Comparison of ENCODE assay signal across 15 cellular contexts in genomic region chr6:35139470-35139869, GRCh38. TPM values are rescaled to one million over a fixed set of nuclear protein-coding genes. Genes with fewer than 3 reads are reported as not detected.
DNase-seq lines count a peak whose midpoint lies in the region; ATAC-seq, FAIRE-seq and TF ChIP-seq lines count a peak whose summit lies in the region.
"Had no signal": no experiment of that assay in that cellular context is flagged by ENCODE, and none has a peak within 500 bp of the region (broad histone marks: within the 10 kb centered on the region; RNA-seq: fewer than 3 reads in every experiment).

No MANE protein-coding gene starts in this region.

- peak overlapping the region in 1 of 2 donors; percentile 49 for H3K9ac ChIP-seq in liver (ENCODE audit: low read depth in 1 of 2, low read length in 2 of 2)

- peaks cover 13% of the 10 kb centered on the region for H3K4me1 ChIP-seq in hepatocyte (ENCODE audit: insufficient read depth)
- peaks cover 3 to 14% (median 7%) of the 10 kb centered on the region in 4 donors for H3K4me1 ChIP-seq in liver (ENCODE audit: control insufficient read depth in 4 of 4, insufficient read depth in 4 of 4, low read length in 3 of 4)
- no peaks in the 10 kb centered on the region for H3K4me1 ChIP-seq in pancreas
- H3K4me1 ChIP-seq in foreskin keratinocyte, result no peaks in the 10 kb centered on the region
- H3K4me1 ChIP-seq: BE2C had no signal

- peak overlapping the region; percentile 6 for H3K4me2 ChIP-seq in hepatocyte

- H3K9me3 Mint-ChIP-seq in stimulated activated naive B cell treated with anti-CD40 and anti-IgM and Interleukin-4, amounts not matched to agents 10 μg/mL and 1 μg/mL and 100 μg/mL, for 72 hours, result no peaks in the 10 kb centered on the region
- H3K9me3 Mint-ChIP-seq: CD4-positive, CD25-positive, alpha-beta regulatory T cell; CD8-positive, alpha-beta memory T cell; GM23338; IgD-negative memory B cell had no signal

- peak in 3 of 4 donors; percentile 29 to 44 (median 40) for ATAC-seq in pancreas
- no peak for ATAC-seq in GM18870 (IDR thresholded peaks at IDR 0.05; ENCODE audit: unreplicated experiment)
- no peak for ATAC-seq in stimulated activated naive B cell treated with anti-CD40 and anti-IgM and Interleukin-4, amounts not matched to agents 10 μg/mL and 1 μg/mL and 100 μg/mL, for 72 hours (replicated peaks)
- ATAC-seq in foreskin keratinocyte, result no peak

- DNase-seq in hepatocyte (ENCODE audit: low spot score), result no peak
- no peak for DNase-seq in pancreas
- DNase-seq in stimulated activated naive B cell treated with anti-CD40 and anti-IgM and Interleukin-4, amounts not matched to agents 10 μg/mL and 1 μg/mL and 100 μg/mL, for 72 hours, result no peak
- DNase-seq in foreskin keratinocyte, result no peak
- DNase-seq in activated CD4-positive, alpha-beta T cell treated with anti-CD3 and anti-CD28 coated beads for 1 hour, result no peak

- peaks cover 10 to 17% of the 10 kb centered on the region in 2 donors for H3K4me1 Mint-ChIP-seq in stimulated activated naive B cell treated with anti-CD40 and anti-IgM and Interleukin-4, amounts not matched to agents 10 μg/mL and 1 μg/mL and 100 μg/mL, for 72 hours

- H3K36me3 Mint-ChIP-seq in stimulated activated naive B cell treated with anti-CD40 and anti-IgM and Interleukin-4, amounts not matched to agents 10 μg/mL and 1 μg/mL and 100 μg/mL, for 72 hours, result peaks cover 0 to 3% of the 10 kb centered on the region in 2 donors
- H3K36me3 Mint-ChIP-seq: CD4-positive, CD25-positive, alpha-beta regulatory T cell; CD8-positive, alpha-beta memory T cell; IgD-negative memory B cell had no signal

- H3K9me3 ChIP-seq in hepatocyte (ENCODE audit: low read depth) (no peaks in the 10 kb centered on the region), liver (ENCODE audit: control insufficient read depth in 4 of 4, low read length in 3 of 4) (no peaks in the 10 kb centered on the region), pancreas (no peaks in the 10 kb centered on the region)
- H3K9me3 ChIP-seq: BE2C had no signal

- H3K4me3 ChIP-seq in hepatocyte, result no peak overlapping the region
- H3K4me3 ChIP-seq in liver (ENCODE audit: low read depth in 1 of 3, low read length in 3 of 3), result peak overlapping the region in 2 of 3 donors; percentile 2 to 11
- no peak overlapping the region for H3K4me3 ChIP-seq in pancreas
- H3K4me3 ChIP-seq: GM12878 had no signal

- no peaks in the 10 kb centered on the region for H3K27me3 ChIP-seq in hepatocyte
- no peaks in the 10 kb centered on the region for H3K27me3 ChIP-seq in liver (ENCODE audit: control insufficient read depth in 4 of 4, insufficient read depth in 4 of 4, low read length in 3 of 4)
- H3K27me3 ChIP-seq in pancreas, result peaks cover 0 to 5% (median 0%) of the 10 kb centered on the region in 4 donors
- peaks cover 8% of the 10 kb centered on the region for H3K27me3 ChIP-seq in foreskin keratinocyte
- H3K27me3 ChIP-seq: BE2C had no signal

- no peaks in the 10 kb centered on the region for H3K9me2 ChIP-seq in hepatocyte (replicated peaks; ENCODE audit: insufficient read depth)

- TF ChIP-seq RAD21 in liver (IDR thresholded peaks at IDR 0.05), result no peak

- no peak overlapping the region for H3K27ac Mint-ChIP-seq in stimulated activated naive B cell treated with anti-CD40 and anti-IgM and Interleukin-4, amounts not matched to agents 10 μg/mL and 1 μg/mL and 100 μg/mL, for 72 hours
- H3K27ac Mint-ChIP-seq: GM23338 had no signal

- no peak for FAIRE-seq in pancreas (lab: Jason Lieb, UNC)
- FAIRE-seq: HTR-8/SVneo had no signal

- H4K20me1 ChIP-seq in hepatocyte (ENCODE audit: insufficient read depth, poor library complexity, severe bottlenecking), result no peaks in the 10 kb centered on the region

- 58% methylated on average over 2 of the region's 2 CpGs for WGBS in hepatocyte (ENCODE audit: low lambda C conversion rate, missing lambda C conversion rate)
- WGBS in liver, result 12% methylated on average over 2 of the region's 2 CpGs
- 18 to 24% methylated on average over 2 of the region's 2 CpGs for WGBS in pancreas, 2 donors

- peaks cover 24 to 29% of the 10 kb centered on the region in 2 donors for H3K27me3 Mint-ChIP-seq in stimulated activated naive B cell treated with anti-CD40 and anti-IgM and Interleukin-4, amounts not matched to agents 10 μg/mL and 1 μg/mL and 100 μg/mL, for 72 hours

- intact Hi-C loops in pancreas (cut with DNase I), result loop anchor here in 1 of 3 donors (5.0 kb wide), 1 partner anchor 152 kb away; no protein-coding TSS in a partner anchor

- TF ChIP-seq CTCF in hepatocyte (IDR thresholded peaks at IDR 0.05; ENCODE audit: poor library complexity) (no peak), liver (IDR thresholded peaks at IDR 0.05; ENCODE audit: low read depth, low read length, missing input control) (no peak), pancreas (IDR thresholded peaks at IDR 0.05) (no peak), foreskin keratinocyte (conservative IDR thresholded peaks at IDR 0.05) (no peak)

- H3K79me2 ChIP-seq in hepatocyte, result no peaks in the 10 kb centered on the region

- peak overlapping the region; percentile 19 for H2AFZ ChIP-seq in hepatocyte

- no peak overlapping the region for H3K4me3 Mint-ChIP-seq in stimulated activated naive B cell treated with anti-CD40 and anti-IgM and Interleukin-4, amounts not matched to agents 10 μg/mL and 1 μg/mL and 100 μg/mL, for 72 hours
- H3K4me3 Mint-ChIP-seq: GM23338 had no signal

- peak overlapping the region; percentile 5 for H3K27ac ChIP-seq in hepatocyte
- peak overlapping the region; percentile 37 to 65 for H3K27ac ChIP-seq in liver (ENCODE audit: low read depth in 1 of 2, low read length in 2 of 2)
- no peak overlapping the region for H3K27ac ChIP-seq in pancreas
- H3K27ac ChIP-seq in foreskin keratinocyte, result no peak overlapping the region

- no peaks in the 10 kb centered on the region for H3K36me3 ChIP-seq in hepatocyte (replicated peaks; ENCODE audit: insufficient read depth, low read depth)
- H3K36me3 ChIP-seq in liver (ENCODE audit: control insufficient read depth in 4 of 4, insufficient read depth in 3 of 4, low read depth in 1 of 4, low read length in 3 of 4), result no peaks in the 10 kb centered on the region
- no peaks in the 10 kb centered on the region for H3K36me3 ChIP-seq in pancreas
- H3K36me3 ChIP-seq: BE2C had no signal

TF ChIP-seq in liver, 16 proteins besides CTCF, POLR2A, EP300 and RAD21 (continues in another document):
- TF ChIP-seq REST (IDR thresholded peaks at IDR 0.05) (peak; percentile 64), NR2F2 (IDR thresholded peaks at IDR 0.05) (no peak), HNF4G (IDR thresholded peaks at IDR 0.05) (peak; percentile 61), EGR1 (IDR thresholded peaks at IDR 0.05; ENCODE audit: low read depth in 2 of 2) (peak in 1 of 2 donors; percentile 38), JUND (IDR thresholded peaks at IDR 0.05) (peak in 1 of 2 donors; percentile 66), FOXA2 (IDR thresholded peaks at IDR 0.05) (peak; percentile 80), YY1 (IDR thresholded peaks at IDR 0.05) (peak; percentile 64), HNF4A (conservative IDR thresholded peaks at IDR 0.05) (peak; percentile 85 to 92), ZBTB33 (IDR thresholded peaks at IDR 0.05) (peak; percentile 80), GABPA (IDR thresholded peaks at IDR 0.05 in 1 of 2, conservative IDR thresholded peaks at IDR 0.05 in 1 of 2) (peak; percentile 17 to 43), FOXA1 (IDR thresholded peaks at IDR 0.05) (peak; percentile 67), TAF1 (conservative IDR thresholded peaks at IDR 0.05) (no peak)

RNA-seq across cellular contexts. Expression of gene TCP11, which starts 1.7 kb away (rescaled TPM):
- total RNA-seq in hepatocyte (not detected in 2 replicates), liver (under 1 TPM in 1 of 2 donors, not detected in 1; 0.19 TPM), pancreas (under 1 TPM in 1 of 6 donors, not detected in 5; 0.34 TPM), foreskin keratinocyte (0.07 TPM in 1 of 2 replicates, not detected in the other)
- polyA plus RNA-seq in hepatocyte (not detected in 2 replicates), liver (under 1 TPM in 1 of 2 donors, not detected in 1; 0.05 TPM), pancreas (under 1 TPM in 1 of 2 donors, not detected in 1; 0.14 TPM), foreskin keratinocyte (0.03 TPM in 1 of 2 replicates, not detected in the other)
- total RNA-seq: CD4-positive, CD25-positive, alpha-beta regulatory T cell; CD8-positive, alpha-beta memory T cell; G401; GM12878; GM23338 had no signal
- polyA plus RNA-seq: CD4-positive, CD25-positive, alpha-beta regulatory T cell; CD8-positive, alpha-beta memory T cell; GM12878; GM23338; IgD-negative memory B cell had no signal

Comparison
In these comparisons a context has a peak if more than half of its experiments do, and no peak if none do; other contexts are left out.
1. H3K27ac ChIP-seq: peak in hepatocyte (single experiment) and liver (2 of 2); none in pancreas (0 of 4) and foreskin keratinocyte (single experiment).
2. H3K4me3 ChIP-seq: peak in liver (2 of 3); none in hepatocyte (single experiment) and pancreas (0 of 4).
3. ATAC-seq: peak in pancreas (3 of 4); none in GM18870 (single experiment), stimulated activated naive B cell treated with anti-CD40 and anti-IgM and Interleukin-4, amounts not matched to agents 10 μg/mL and 1 μg/mL and 100 μg/mL, for 72 hours (0 of 2) and foreskin keratinocyte (single experiment).